Comparison of ENCODE assay signal across 9 cellular contexts in genomic region chr1:6491076-6491449, GRCh38. TPM values are rescaled to one million over a fixed set of nuclear protein-coding genes. Genes with fewer than 3 reads are reported as not detected.
DNase-seq lines count a peak whose midpoint lies in the region; ATAC-seq and TF ChIP-seq lines count a peak whose summit lies in the region.
"Had no signal": no experiment of that assay in that cellular context is flagged by ENCODE, and none has a peak within 500 bp of the region (broad histone marks: within the 10 kb centered on the region; RNA-seq: fewer than 3 reads in every experiment).

No MANE protein-coding gene starts in this region.

- no peaks in the 10 kb centered on the region for H3K9me3 Mint-ChIP-seq in naive B cell

- H3K4me3 Mint-ChIP-seq in naive B cell = peak overlapping the region; percentile 33 to 89 (median 82)

- H3K4me3 ChIP-seq in AG10803 (ENCODE audit: low read length) (peak overlapping the region; percentile 82), LNCaP clone FGC (ENCODE audit: low read depth, low read length) (peak overlapping the region; percentile 100), coronary artery (peak overlapping the region; percentile 75)

- H3K27ac Mint-ChIP-seq in naive B cell = peak overlapping the region in 1 of 6 donors; percentile 87

- ATAC-seq in naive B cell (ENCODE audit: low read depth in 2 of 2) (no peak), HG02678 (IDR thresholded peaks at IDR 0.05; ENCODE audit: unreplicated experiment) (no peak)
- no peak for ATAC-seq in activated CD4-positive, CD25-positive, alpha-beta regulatory T cell treated with anti-CD3 and anti-CD28 coated beads, Interleukin-2, amount 50 U/mL, for 24 hours

- TF ChIP-seq CTCF in AG10803 (conservative IDR thresholded peaks at IDR 0.05; ENCODE audit: low read length) (no peak), LNCaP clone FGC (IDR thresholded peaks at IDR 0.05; ENCODE audit: control insufficient read depth, extremely low read depth, insufficient read depth) (no peak), coronary artery (IDR thresholded peaks at IDR 0.05) (no peak)

- peaks cover 11 to 34% (median 27%) of the 10 kb centered on the region in 3 donors for H3K27me3 Mint-ChIP-seq in naive B cell

- H3K4me1 Mint-ChIP-seq in naive B cell = peaks cover 18 to 30% (median 26%) of the 10 kb centered on the region in 3 donors

- H3K27ac ChIP-seq in coronary artery = peak overlapping the region in 1 of 2 donors; percentile 42

- no peak for DNase-seq in AG10803 (ENCODE audit: low read depth)
- DNase-seq in LNCaP clone FGC (ENCODE audit: low read depth) = no peak
- DNase-seq in coronary artery (ENCODE audit: low spot score) = no peak
- no peak for DNase-seq in naive B cell
- no peak for DNase-seq in H4 (ENCODE audit: low spot score)
- DNase-seq in SHP77 treated with DMSO at 0.1 percent for 48 hours (lab: John Stamatoyannopoulos, UW) = no peak
- DNase-seq: hippocampal formation had no signal

- H3K36me3 Mint-ChIP-seq in naive B cell = no peaks in the 10 kb centered on the region

RNA-seq across cellular contexts. Expression of gene PLEKHG5, which starts 0.4 kb away (rescaled TPM):
- not detected for polyA plus RNA-seq in naive B cell (ENCODE audit: low read depth in 6 of 6)
- total RNA-seq in H4 (2014; rRNA removed; shearing (Covaris generic)) = 1.3 and 1.6 TPM in 2 replicates

RNA-seq across cellular contexts. Expression of gene TNFRSF25, which starts 25.1 kb away (rescaled TPM):
- polyA plus RNA-seq in naive B cell (ENCODE audit: low read depth in 6 of 6) = under 1 TPM in 2 of 6 donors, not detected in 4; 0.28 to 0.68 TPM
- 0.10 and 0.81 TPM in 2 replicates for total RNA-seq in H4 (2014; rRNA removed; shearing (Covaris generic))
